ENCODE assay signal across 13 cellular contexts in the genomic region with DNA sequence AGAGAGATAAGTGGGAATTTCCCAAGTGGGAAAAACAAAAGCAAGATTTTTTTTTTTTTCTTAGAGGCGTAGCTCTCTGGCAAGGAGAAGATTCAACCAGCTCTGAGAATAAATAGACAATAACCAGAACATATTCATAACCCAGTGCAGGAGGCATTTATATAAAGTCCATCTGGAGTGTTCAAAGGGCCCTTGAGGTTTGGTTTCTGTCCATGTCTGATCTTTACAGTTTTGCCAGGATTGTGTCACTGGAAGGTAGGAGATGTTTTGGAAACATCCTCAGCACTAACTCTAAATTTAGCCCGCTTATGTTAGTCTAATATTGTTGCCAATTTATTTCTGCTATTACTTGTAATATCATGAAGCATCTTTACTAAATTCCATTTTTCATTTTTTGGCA.
"Had no signal": no experiment of that assay in that cellular context is flagged by ENCODE, and none has a peak within 500 bp of the region (broad histone marks: within the 10 kb centered on the region; RNA-seq: fewer than 3 reads in every experiment).

No MANE protein-coding gene starts in this region.

- H3K27me3 ChIP-seq: dorsolateral prefrontal cortex, esophagus squamous epithelium, upper lobe of right lung had no signal

- H3K9me3 ChIP-seq: esophagus squamous epithelium, psoas muscle, upper lobe of right lung had no signal

- H3K4me3 ChIP-seq: dorsolateral prefrontal cortex, esophagus squamous epithelium, psoas muscle, upper lobe of right lung had no signal

- H3K27ac ChIP-seq: esophagus squamous epithelium, psoas muscle, upper lobe of right lung had no signal

- H3K36me3 ChIP-seq: esophagus squamous epithelium, upper lobe of right lung had no signal

- DNase-seq: activated CD4-positive, alpha-beta T cell treated with anti-CD3 and anti-CD28 coated beads, Interleukin-2, amount 50 U/mL, for 4 hours; activated CD8-positive, alpha-beta memory T cell treated with anti-CD3 and anti-CD28 coated beads, Interleukin-2, amount 10 ng/mL, durations not matched to agents 7 days and 5 days; activated gamma-delta T cell; activated T-cell treated with anti-CD3 and anti-CD28 coated beads, Interleukin-2, amount 50 U/mL, for 4 hours; amygdala; esophagus squamous epithelium; left colon; mammary epithelial cell; naive thymus-derived CD8-positive, alpha-beta T cell; psoas muscle; stimulated activated CD4-positive, alpha-beta T cell treated with anti-CD3 and anti-CD28 coated beads, Interleukin-4, amount 100 ng/mL, for 24 hours; upper lobe of right lung had no signal
